In the genomic region with DNA sequence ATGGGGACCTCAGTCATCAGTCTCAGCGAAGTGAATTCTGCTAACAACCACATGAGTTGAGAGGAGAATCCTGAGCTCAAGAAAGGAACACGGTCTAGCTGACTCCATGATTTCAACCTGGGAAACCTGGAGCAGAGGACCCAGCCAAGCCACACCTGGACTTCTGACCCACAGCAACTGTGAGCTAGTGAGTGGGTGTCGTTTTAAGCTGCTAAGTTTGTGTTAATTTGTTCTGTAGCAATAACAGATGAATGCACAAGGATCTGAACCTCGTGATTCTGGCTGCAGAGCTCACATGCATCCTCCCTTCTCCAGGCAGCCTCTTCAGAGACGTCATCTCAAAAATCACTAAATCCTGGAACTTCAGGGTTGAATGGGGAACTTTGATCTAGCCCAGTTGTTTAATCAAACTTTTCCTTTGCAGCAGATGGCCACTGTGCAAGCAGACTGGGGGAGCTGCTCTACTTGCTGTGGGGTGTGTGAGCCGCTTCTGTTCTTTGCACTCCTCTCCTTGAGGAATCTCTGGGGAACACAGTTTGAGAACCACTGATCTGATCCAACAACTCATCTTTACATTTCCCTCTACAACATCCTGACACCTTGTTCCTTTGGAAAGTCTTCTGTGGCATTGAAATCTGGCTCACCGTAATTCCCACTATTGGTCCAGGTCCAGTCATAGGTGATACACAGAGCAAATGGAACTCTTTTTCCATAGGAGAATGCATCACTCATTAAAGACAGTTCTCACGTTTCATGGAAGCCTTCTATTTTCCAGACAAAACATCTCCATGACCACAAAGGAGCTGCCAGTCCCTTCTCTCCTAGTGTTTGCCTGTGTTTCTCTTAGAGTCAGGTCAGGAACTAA, we compare ENCODE assay signal across 1 cellular context.
TF ChIP-seq lines count a peak whose summit lies in the region.

No MANE protein-coding gene starts in this region.

TF ChIP-seq in SK-N-SH treated with all-trans-retinoic acid at 6 μM for 48 hours, 23 proteins besides CTCF, POLR2A, EP300 and RAD21 (continued from another document):
- TF ChIP-seq, protein P1, sequence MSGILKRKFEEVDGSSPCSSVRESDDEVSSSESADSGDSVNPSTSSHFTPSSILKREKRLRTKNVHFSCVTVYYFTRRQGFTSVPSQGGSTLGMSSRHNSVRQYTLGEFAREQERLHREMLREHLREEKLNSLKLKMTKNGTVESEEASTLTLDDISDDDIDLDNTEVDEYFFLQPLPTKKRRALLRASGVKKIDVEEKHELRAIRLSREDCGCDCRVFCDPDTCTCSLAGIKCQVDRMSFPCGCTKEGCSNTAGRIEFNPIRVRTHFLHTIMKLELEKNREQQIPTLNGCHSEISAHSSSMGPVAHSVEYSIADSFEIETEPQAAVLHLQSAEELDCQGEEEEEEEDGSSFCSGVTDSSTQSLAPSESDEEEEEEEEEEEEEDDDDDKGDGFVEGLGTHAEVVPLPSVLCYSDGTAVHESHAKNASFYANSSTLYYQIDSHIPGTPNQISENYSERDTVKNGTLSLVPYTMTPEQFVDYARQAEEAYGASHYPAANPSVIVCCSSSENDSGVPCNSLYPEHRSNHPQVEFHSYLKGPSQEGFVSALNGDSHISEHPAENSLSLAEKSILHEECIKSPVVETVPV (CRISPR knock-in tag; IDR thresholded peaks at IDR 0.05) = no peak
- TF ChIP-seq, protein P2, sequence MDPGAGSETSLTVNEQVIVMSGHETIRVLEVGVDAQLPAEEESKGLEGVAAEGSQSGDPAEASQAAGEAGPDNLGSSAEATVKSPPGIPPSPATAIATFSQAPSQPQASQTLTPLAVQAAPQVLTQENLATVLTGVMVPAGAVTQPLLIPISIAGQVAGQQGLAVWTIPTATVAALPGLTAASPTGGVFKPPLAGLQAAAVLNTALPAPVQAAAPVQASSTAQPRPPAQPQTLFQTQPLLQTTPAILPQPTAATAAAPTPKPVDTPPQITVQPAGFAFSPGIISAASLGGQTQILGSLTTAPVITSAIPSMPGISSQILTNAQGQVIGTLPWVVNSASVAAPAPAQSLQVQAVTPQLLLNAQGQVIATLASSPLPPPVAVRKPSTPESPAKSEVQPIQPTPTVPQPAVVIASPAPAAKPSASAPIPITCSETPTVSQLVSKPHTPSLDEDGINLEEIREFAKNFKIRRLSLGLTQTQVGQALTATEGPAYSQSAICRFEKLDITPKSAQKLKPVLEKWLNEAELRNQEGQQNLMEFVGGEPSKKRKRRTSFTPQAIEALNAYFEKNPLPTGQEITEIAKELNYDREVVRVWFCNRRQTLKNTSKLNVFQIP (CRISPR knock-in tag; IDR thresholded peaks at IDR 0.05; ENCODE audit: borderline replicate concordance, low read depth) = no peak
- TF ChIP-seq OSR1 (CRISPR knock-in tag; IDR thresholded peaks at IDR 0.05) (no peak), ISL1 (CRISPR knock-in tag; IDR thresholded peaks at IDR 0.05) (no peak), ZC3H10 (CRISPR knock-in tag; IDR thresholded peaks at IDR 0.05) (no peak), ARNTL (CRISPR knock-in tag; IDR thresholded peaks at IDR 0.05; ENCODE audit: borderline replicate concordance, low read depth) (no peak), ZNF8 (CRISPR knock-in tag; IDR thresholded peaks at IDR 0.05) (no peak)
TF ChIP-seq in SK-N-SH treated with all-trans-retinoic acid at 6 μM for 48 hours: peak in this region for 0.
